Comparison of ENCODE assay signal across 16 cellular contexts in genomic region chr6:167713088-167713475, GRCh38.
DNase-seq lines count a peak whose midpoint lies in the region; ATAC-seq and TF ChIP-seq lines count a peak whose summit lies in the region.
"Had no signal": no experiment of that assay in that cellular context is flagged by ENCODE, and none has a peak within 500 bp of the region (broad histone marks: within the 10 kb centered on the region; RNA-seq: fewer than 3 reads in every experiment).

No MANE protein-coding gene starts in this region.

- H3K79me2 ChIP-seq in GM23338 (replicated peaks; ENCODE audit: insufficient read depth) = no peaks in the 10 kb centered on the region

- H3K4me1 Mint-ChIP-seq in GM23338 = peaks cover 32% of the 10 kb centered on the region
- peaks cover 2% of the 10 kb centered on the region for H3K4me1 Mint-ChIP-seq in activated CD8-positive, alpha-beta T cell treated with anti-CD3 and anti-CD28 coated beads, Interleukin-2, amount 10 ng/mL, durations not matched to agents 7 days and 5 days (ENCODE audit: low read depth)

- no peak overlapping the region for H3K27ac Mint-ChIP-seq in GM23338
- no peak overlapping the region for H3K27ac Mint-ChIP-seq in activated CD8-positive, alpha-beta T cell treated with anti-CD3 and anti-CD28 coated beads, Interleukin-2, amount 10 ng/mL, durations not matched to agents 7 days and 5 days
- H3K27ac Mint-ChIP-seq: CD4-positive, alpha-beta T cell had no signal

- no peak for TF ChIP-seq CTCF in GM23338 (conservative IDR thresholded peaks at IDR 0.05; ENCODE audit: low read depth in 2 of 2)
- TF ChIP-seq CTCF in spleen (IDR thresholded peaks at IDR 0.05 in 8 of 11, conservative IDR thresholded peaks at IDR 0.05 in 3 of 11) = no peak

- H3K4me2 ChIP-seq in GM23338 = no peak overlapping the region

- H3K4me1 ChIP-seq in GM23338 (ENCODE audit: insufficient read depth) = peaks cover 10% of the 10 kb centered on the region; the same call in 1 of the 2 replicates
- H3K4me1 ChIP-seq in spleen = peaks cover 0 to 42% (median 15%) of the 10 kb centered on the region in 6 donors

- intact Hi-C loops in spleen (cut with DNase I; ENCODE audit: low total_unique reads) = no loop called here

- peaks cover 0 to 4% (median 0%) of the 10 kb centered on the region in 8 donors for H3K9me3 ChIP-seq in spleen

- H2AFZ ChIP-seq in GM23338 = peak overlapping the region; percentile 85; the same call in 1 of the 2 replicates

- H3K27me3 ChIP-seq in GM23338 (ENCODE audit: insufficient read depth) = no peaks in the 10 kb centered on the region
- H3K27me3 ChIP-seq in spleen (replicated peaks in 1 of 7) = peaks cover 0 to 57% (median 4%) of the 10 kb centered on the region in 7 donors

- H3K4me3 ChIP-seq in GM23338 = no peak overlapping the region
- no peak overlapping the region for H3K4me3 ChIP-seq in spleen

- H3F3A ChIP-seq in GM23338 (replicated peaks; ENCODE audit: low read depth) = no peaks in the 10 kb centered on the region

- CTCF ChIA-PET in activated CD8-positive, alpha-beta T cell treated with anti-CD3 and anti-CD28 coated beads, Interleukin-2, amount 10 ng/mL, durations not matched to agents 7 days and 5 days (lab: Charles Lee) = no interaction called here

- TF ChIP-seq POLR2A in spleen (IDR thresholded peaks at IDR 0.05) = no peak

- H3K27ac ChIP-seq in GM23338 (ENCODE audit: low read depth) (no peak overlapping the region), spleen (peak overlapping the region in 1 of 8 donors; percentile 55)
- H3K27ac ChIP-seq: HL-60 had no signal

- peaks cover 7% of the 10 kb centered on the region for H3K27me3 Mint-ChIP-seq in GM23338 (ENCODE audit: insufficient read depth, low read depth, poor library complexity)
- H3K27me3 Mint-ChIP-seq in activated CD8-positive, alpha-beta T cell treated with anti-CD3 and anti-CD28 coated beads, Interleukin-2, amount 10 ng/mL, durations not matched to agents 7 days and 5 days (ENCODE audit: low read depth) = peaks cover 72% of the 10 kb centered on the region

- peak; percentile 53 for DNase-seq in activated effector memory CD4-positive, alpha-beta T cell treated with anti-CD3 and anti-CD28 coated beads, Interleukin-2, amount 50 U/mL, for 16 hours
- DNase-seq in activated effector memory CD4-positive, alpha-beta T cell treated with Interleukin-2 at 50 U/mL for 16 hours = no peak
- DNase-seq in GM23338 (ENCODE audit: low spot score) (no peak), islet precursor cell (peak; percentile 51), spleen (peak; percentile 52), NCI-H69 (lab: John Stamatoyannopoulos, UW) (no peak)
- DNase-seq in activated CD8-positive, alpha-beta T cell treated with anti-CD3 and anti-CD28 coated beads, Interleukin-2, amount 10 ng/mL, durations not matched to agents 7 days and 5 days = no peak
- DNase-seq: 8988T; AML-193; C1 segment of cervical spinal cord; Calu3; CD4-positive, alpha-beta T cell; DMS 273 treated with DMSO at 0.1 percent for 48 hours had no signal

- H3K4me3 Mint-ChIP-seq in GM23338 = no peak overlapping the region
- H3K4me3 Mint-ChIP-seq in activated CD8-positive, alpha-beta T cell treated with anti-CD3 and anti-CD28 coated beads, Interleukin-2, amount 10 ng/mL, durations not matched to agents 7 days and 5 days = no peak overlapping the region
- H3K4me3 Mint-ChIP-seq: CD4-positive, alpha-beta T cell had no signal

- 57 to 87% (median 78%) methylated on average over 4 to 6 of the region's 6 CpGs for WGBS in spleen, 5 donors

- no peaks in the 10 kb centered on the region; the same call in 1 of the 2 replicates for H3K9me2 ChIP-seq in GM23338 (ENCODE audit: insufficient read depth)

- H4K20me1 ChIP-seq in GM23338 (replicated peaks; ENCODE audit: insufficient read depth) = no peaks in the 10 kb centered on the region

- ATAC-seq in GM23338 = peak; percentile 83
- ATAC-seq in GM21381 (IDR thresholded peaks at IDR 0.05; ENCODE audit: unreplicated experiment) = no peak
- ATAC-seq in activated CD8-positive, alpha-beta T cell treated with anti-CD3 and anti-CD28 coated beads, Interleukin-2, amount 10 ng/mL, durations not matched to agents 7 days and 5 days = no peak
- ATAC-seq: HCT116 had no signal

- POLR2A ChIA-PET in activated CD8-positive, alpha-beta T cell treated with anti-CD3 and anti-CD28 coated beads, Interleukin-2, amount 10 ng/mL, durations not matched to agents 7 days and 5 days (lab: Charles Lee) = no interaction called here

- no peaks in the 10 kb centered on the region for H3K36me3 ChIP-seq in GM23338 (ENCODE audit: insufficient read depth)
- no peaks in the 10 kb centered on the region for H3K36me3 ChIP-seq in spleen

- no peaks in the 10 kb centered on the region for H3K9me3 Mint-ChIP-seq in GM23338
- H3K9me3 Mint-ChIP-seq in activated CD8-positive, alpha-beta T cell treated with anti-CD3 and anti-CD28 coated beads, Interleukin-2, amount 10 ng/mL, durations not matched to agents 7 days and 5 days (ENCODE audit: insufficient read depth) = no peaks in the 10 kb centered on the region
- H3K9me3 Mint-ChIP-seq: CD4-positive, alpha-beta T cell had no signal

- no peaks in the 10 kb centered on the region for H3K36me3 Mint-ChIP-seq in GM23338 (ENCODE audit: low read depth)
- H3K36me3 Mint-ChIP-seq in activated CD8-positive, alpha-beta T cell treated with anti-CD3 and anti-CD28 coated beads, Interleukin-2, amount 10 ng/mL, durations not matched to agents 7 days and 5 days (ENCODE audit: low read depth) = no peaks in the 10 kb centered on the region

TF ChIP-seq in GM23338, 12 proteins besides CTCF, POLR2A, EP300 and RAD21 (continues in another document):
- TF ChIP-seq ETS1 (IDR thresholded peaks at IDR 0.05) = no peak
- TF ChIP-seq STAT1 (IDR thresholded peaks at IDR 0.05; ENCODE audit: unreplicated experiment) = no peak
- TF ChIP-seq EZH2 (IDR thresholded peaks at IDR 0.05; ENCODE audit: low read depth, unreplicated experiment) = no peak
- no peak for TF ChIP-seq CREB1 (CRISPR knock-in tag; IDR thresholded peaks at IDR 0.05; ENCODE audit: low read depth)
- no peak for TF ChIP-seq ZNF114 (CRISPR knock-in tag; IDR thresholded peaks at IDR 0.05)
- no peak for TF ChIP-seq NANOG (IDR thresholded peaks at IDR 0.05; ENCODE audit: borderline replicate concordance)
- no peak for TF ChIP-seq REST (IDR thresholded peaks at IDR 0.05; ENCODE audit: unreplicated experiment)
- no peak for TF ChIP-seq ZNF331 (CRISPR knock-in tag; IDR thresholded peaks at IDR 0.05; ENCODE audit: low read depth)
- TF ChIP-seq JUNB (IDR thresholded peaks at IDR 0.05; ENCODE audit: unreplicated experiment) = no peak
- no peak for TF ChIP-seq POLR2AphosphoS5 (IDR thresholded peaks at IDR 0.05; ENCODE audit: low read depth)
- TF ChIP-seq EZH2phosphoT487 (IDR thresholded peaks at IDR 0.05; ENCODE audit: unreplicated experiment) = no peak

Comparison
In these comparisons a context has a peak if more than half of its experiments do, and no peak if none do; other contexts are left out.
1. DNase-seq: peak in activated effector memory CD4-positive, alpha-beta T cell treated with anti-CD3 and anti-CD28 coated beads, Interleukin-2, amount 50 U/mL, for 16 hours (single experiment), islet precursor cell (single experiment) and spleen (single experiment); none in activated effector memory CD4-positive, alpha-beta T cell treated with Interleukin-2 at 50 U/mL for 16 hours (single experiment), GM23338 (single experiment), NCI-H69 (single experiment) and activated CD8-positive, alpha-beta T cell treated with anti-CD3 and anti-CD28 coated beads, Interleukin-2, amount 10 ng/mL, durations not matched to agents 7 days and 5 days (single experiment).